In genomic region chr5:39947657-39948056, GRCh38 we compare ENCODE assay signal across 1 cellular context.
TF ChIP-seq lines count a peak whose summit lies in the region.

No MANE protein-coding gene starts in this region.

TF ChIP-seq in WTC11, 78 proteins besides CTCF, POLR2A, EP300 and RAD21 (continued from another document):
- no peak for TF ChIP-seq PREB (CRISPR knock-in tag; IDR thresholded peaks at IDR 0.05; ENCODE audit: borderline replicate concordance)
- no peak for TF ChIP-seq ZNF281 (CRISPR knock-in tag; IDR thresholded peaks at IDR 0.05)
- TF ChIP-seq ZNF232 (CRISPR knock-in tag; IDR thresholded peaks at IDR 0.05): no peak
- no peak for TF ChIP-seq ZNF425 (CRISPR knock-in tag; conservative IDR thresholded peaks at IDR 0.05)
- TF ChIP-seq CREB1 (CRISPR knock-in tag; IDR thresholded peaks at IDR 0.05): no peak
- no peak for TF ChIP-seq USF1 (CRISPR knock-in tag; IDR thresholded peaks at IDR 0.05)
- no peak for TF ChIP-seq ZNF317 (CRISPR knock-in tag; IDR thresholded peaks at IDR 0.05; ENCODE audit: borderline replicate concordance, low read depth)
